ENCODE assay signal across 8 cellular contexts in genomic region chr20:43949741-43950618, GRCh38. TPM values are rescaled to one million over a fixed set of nuclear protein-coding genes. Genes with fewer than 3 reads are reported as not detected.
DNase-seq lines count a peak whose midpoint lies in the region; ATAC-seq and TF ChIP-seq lines count a peak whose summit lies in the region.

No MANE protein-coding gene starts in this region.

- no peaks in the 10 kb centered on the region for H3K9me3 ChIP-seq in vagina

- intact Hi-C loops in vagina (cut with DNase I), result no loop called here

- no peak for TF ChIP-seq CTCF in vagina (IDR thresholded peaks at IDR 0.05)

- H3K27ac ChIP-seq in vagina, result no peak overlapping the region

- peaks cover 13% of the 10 kb centered on the region for H3K4me1 ChIP-seq in vagina

- no peak for TF ChIP-seq POLR2A in vagina (IDR thresholded peaks at IDR 0.05)

- no peak overlapping the region for H3K4me3 ChIP-seq in vagina

- H3K27me3 ChIP-seq in vagina, result no peaks in the 10 kb centered on the region

- DNase-seq in T-helper 22 cell (ENCODE audit: low read depth) (peak; percentile 58), astrocyte of the hippocampus (ENCODE audit: low read depth, low spot score) (peak; percentile 44), ecto neural progenitor cell (ENCODE audit: low spot score) (no peak), vagina (ENCODE audit: extremely low spot score in 2 of 2) (no peak)
- peak; percentile 42 to 58 for DNase-seq in stimulated activated CD4-positive, alpha-beta T cell treated with anti-CD3 and anti-CD28 coated beads, Interleukin-4, amount 100 ng/mL, for 48 hours (ENCODE audit: low read depth in 2 of 2)

- no peaks in the 10 kb centered on the region for H3K36me3 ChIP-seq in vagina

- ATAC-seq in GM18517 (IDR thresholded peaks at IDR 0.05; ENCODE audit: unreplicated experiment), result peak; percentile 57
- peak; percentile 74 for ATAC-seq in HG03097 (IDR thresholded peaks at IDR 0.05; ENCODE audit: low FRiP score, unreplicated experiment)
- ATAC-seq in HG02938 (IDR thresholded peaks at IDR 0.05; ENCODE audit: unreplicated experiment), result no peak

RNA-seq across cellular contexts. Expression of gene TOX2, which starts 35.3 kb away (rescaled TPM):
- total RNA-seq in vagina, result 5.2 TPM

Comparison
In these comparisons a context has a peak if more than half of its experiments do, and no peak if none do; other contexts are left out.
1. DNase-seq: peak in T-helper 22 cell (single experiment), astrocyte of the hippocampus (single experiment) and stimulated activated CD4-positive, alpha-beta T cell treated with anti-CD3 and anti-CD28 coated beads, Interleukin-4, amount 100 ng/mL, for 48 hours (2 of 2); none in ecto neural progenitor cell (single experiment) and vagina (0 of 2).